1 cellular context compared by ENCODE assay signal in genomic region chr9:120377268-120378150, GRCh38.
TF ChIP-seq lines count a peak whose summit lies in the region.

No MANE protein-coding gene starts in this region.

TF ChIP-seq in K562, 482 proteins besides CTCF, POLR2A, EP300 and RAD21 (continued from another document and continues in another):
- TF ChIP-seq THRA (IDR thresholded peaks at IDR 0.05) (no peak), TAF9B (IDR thresholded peaks at IDR 0.05; ENCODE audit: partially characterized antibody) (no peak), MAX (CRISPR knock-in tag; IDR thresholded peaks at IDR 0.05) (no peak), E2F1 (CRISPR knock-in tag; IDR thresholded peaks at IDR 0.05) (no peak), GTF2A2 (tag; IDR thresholded peaks at IDR 0.05) (no peak), ARNT (IDR thresholded peaks at IDR 0.05) (no peak), ZBTB43 (CRISPR knock-in tag; IDR thresholded peaks at IDR 0.05) (no peak), KAT8 (IDR thresholded peaks at IDR 0.05; ENCODE audit: low read depth) (no peak), ZNF3 (CRISPR knock-in tag; IDR thresholded peaks at IDR 0.05) (no peak), HNRNPLL (IDR thresholded peaks at IDR 0.05; ENCODE audit: low read depth, low read length, poor library complexity, severe bottlenecking) (peak; percentile 57), JUND (IDR thresholded peaks at IDR 0.05; ENCODE audit: borderline replicate concordance, low read depth, low read length) (peak; percentile 46; the same call in 1 of the 2 replicates), JUND (tag; IDR thresholded peaks at IDR 0.05; ENCODE audit: borderline replicate concordance, low read depth, low read length) (no peak; the same call in 2 of the 3 replicates), IRF9 (tag; IDR thresholded peaks at IDR 0.05) (no peak), L3MBTL2 (IDR thresholded peaks at IDR 0.05) (peak; percentile 71), MGA (IDR thresholded peaks at IDR 0.05) (peak; percentile 32), RAD51 (IDR thresholded peaks at IDR 0.05; ENCODE audit: borderline replicate concordance, low read depth) (peak; percentile 63), ZBTB5 (IDR thresholded peaks at IDR 0.05) (no peak), PRPF4 (IDR thresholded peaks at IDR 0.05; ENCODE audit: insufficient read depth, low read depth, low read length, poor library complexity, severe bottlenecking) (no peak), CBFA2T2 (conservative IDR thresholded peaks at IDR 0.05) (0 out of 2 replicates have a peak, but pooled peaks have one; percentile 15), NUFIP1 (IDR thresholded peaks at IDR 0.05; ENCODE audit: partially characterized antibody) (no peak), SIN3B (IDR thresholded peaks at IDR 0.05; ENCODE audit: low read depth) (no peak), ZKSCAN3 (CRISPR knock-in tag; IDR thresholded peaks at IDR 0.05) (no peak), TCF7 (IDR thresholded peaks at IDR 0.05; ENCODE audit: borderline replicate concordance) (no peak), ZNF232 (CRISPR knock-in tag; IDR thresholded peaks at IDR 0.05) (no peak), RBM17 (IDR thresholded peaks at IDR 0.05; ENCODE audit: borderline replicate concordance, low read depth, low read length) (no peak), ELF2 (CRISPR knock-in tag; IDR thresholded peaks at IDR 0.05) (no peak), ZNF57 (CRISPR knock-in tag; IDR thresholded peaks at IDR 0.05) (no peak), PRDM10 (IDR thresholded peaks at IDR 0.05; ENCODE audit: partially characterized antibody) (no peak), TBL1XR1 (IDR thresholded peaks at IDR 0.05; ENCODE audit: low read length in 2 of 2) (no peak)
